11 cellular contexts compared by ENCODE assay signal in the genomic region with DNA sequence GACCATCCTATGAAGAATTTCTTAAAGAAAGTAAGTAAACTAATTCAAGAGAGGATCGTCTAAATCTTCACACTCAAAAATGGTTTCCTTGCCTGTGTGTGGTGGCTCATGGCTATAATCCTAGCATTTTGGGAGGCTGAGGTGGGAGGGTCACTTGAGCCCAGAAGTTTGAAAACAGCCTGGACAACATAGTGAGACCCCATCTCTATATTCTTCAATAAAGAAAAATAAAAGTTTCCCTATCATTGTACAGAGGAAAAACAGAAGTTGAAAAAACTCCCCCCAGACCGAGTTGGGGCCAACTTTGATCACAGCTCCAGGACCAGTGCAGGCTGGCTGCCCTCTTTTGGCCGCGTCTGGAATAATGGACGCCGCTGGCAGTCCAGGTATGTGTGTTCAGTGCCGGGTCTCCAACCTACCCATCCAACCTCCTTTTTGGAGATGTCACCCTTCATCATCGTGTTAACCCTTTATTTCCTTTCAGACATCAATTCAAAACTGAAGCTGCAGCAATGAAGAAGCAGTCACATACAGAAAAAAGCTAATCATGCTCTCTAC. TPM values are rescaled to one million over a fixed set of nuclear protein-coding genes. Genes with fewer than 3 reads are reported as not detected.
DNase-seq lines count a peak whose midpoint lies in the region; ATAC-seq and TF ChIP-seq lines count a peak whose summit lies in the region.
"Had no signal": no experiment of that assay in that cellular context is flagged by ENCODE, and none has a peak within 500 bp of the region (broad histone marks: within the 10 kb centered on the region; RNA-seq: fewer than 3 reads in every experiment).

No MANE protein-coding gene starts in this region.

- H3K9me3 Mint-ChIP-seq in GM23338 (peaks cover 3% of the 10 kb centered on the region; the same call in 1 of the 3 replicates), WTC11 (no peaks in the 10 kb centered on the region)

- H3K79me2 ChIP-seq in GM23338 (replicated peaks; ENCODE audit: insufficient read depth): peaks cover 41% of the 10 kb centered on the region

- no peak for TF ChIP-seq POLR2A in lower leg skin (IDR thresholded peaks at IDR 0.05)
- TF ChIP-seq POLR2A in ovary (IDR thresholded peaks at IDR 0.05): no peak

- ATAC-seq in GM23338: no peak
- no peak for ATAC-seq in WTC11

- peak overlapping the region; percentile 87 for H3K27ac ChIP-seq in GM23338 (ENCODE audit: low read depth)
- no peak overlapping the region for H3K27ac ChIP-seq in ovary
- H3K27ac ChIP-seq: breast epithelium had no signal

- peak overlapping the region; percentile 39; the same call in 2 of the 3 replicates for H3K4me3 Mint-ChIP-seq in GM23338
- no peak overlapping the region for H3K4me3 Mint-ChIP-seq in WTC11

- H4K20me1 ChIP-seq in GM23338 (replicated peaks; ENCODE audit: insufficient read depth): peaks cover 28% of the 10 kb centered on the region

- intact Hi-C loops in lower leg skin (cut with DNase I; ENCODE audit: low total_unique reads): no loop called here
- intact Hi-C loops in ovary (cut with DNase I): no loop called here

- peaks cover 6% of the 10 kb centered on the region for H3K4me1 Mint-ChIP-seq in GM23338
- peaks cover 16% of the 10 kb centered on the region for H3K4me1 Mint-ChIP-seq in WTC11

- peaks cover 19% of the 10 kb centered on the region; the same call in 1 of the 2 replicates for H3K4me1 ChIP-seq in GM23338 (ENCODE audit: insufficient read depth)
- H3K4me1 ChIP-seq in ovary (ENCODE audit: insufficient read depth): peaks cover 9% of the 10 kb centered on the region

- no peaks in the 10 kb centered on the region for H3K27me3 ChIP-seq in GM23338 (ENCODE audit: insufficient read depth)
- H3K27me3 ChIP-seq in ovary: no peaks in the 10 kb centered on the region
- H3K27me3 ChIP-seq: breast epithelium had no signal

- no peak for TF ChIP-seq EP300 in ovary (IDR thresholded peaks at IDR 0.05)

- no peak overlapping the region for H2AFZ ChIP-seq in GM23338

- H3K9me2 ChIP-seq in GM23338 (ENCODE audit: insufficient read depth): no peaks in the 10 kb centered on the region

- peaks cover 6% of the 10 kb centered on the region for H3K27me3 Mint-ChIP-seq in GM23338 (ENCODE audit: insufficient read depth, low read depth, poor library complexity)
- no peaks in the 10 kb centered on the region; the same call in 1 of the 2 replicates for H3K27me3 Mint-ChIP-seq in WTC11 (ENCODE audit: low read depth)

- H3K36me3 Mint-ChIP-seq in GM23338 (ENCODE audit: low read depth): peaks cover 75% of the 10 kb centered on the region
- peaks cover 68% of the 10 kb centered on the region for H3K36me3 Mint-ChIP-seq in WTC11

- H3K4me3 ChIP-seq in AG10803 (ENCODE audit: low read length) (no peak overlapping the region), GM23338 (no peak overlapping the region), lower leg skin (ENCODE audit: low read depth, poor library complexity, severe bottlenecking) (no peak overlapping the region), ovary (no peak overlapping the region)
- H3K4me3 ChIP-seq: breast epithelium had no signal

- CTCF ChIA-PET in WTC11 (lab: Charles Lee): interaction anchor here (0.6 to 1.5 kb wide), 2 partner anchors 17 to 189 kb away, joined by 3 to 5 read pairs; partner anchors contain the start of gene CENATAC

- H3F3A ChIP-seq in GM23338 (replicated peaks; ENCODE audit: low read depth): peaks cover 60% of the 10 kb centered on the region

- no peak for DNase-seq in AG10803 (ENCODE audit: low read depth)
- no peak for DNase-seq in GM23338 (ENCODE audit: low spot score)
- no peak for DNase-seq in WTC11 (ENCODE audit: low spot score)
- peak; percentile 13 for DNase-seq in glomerular visceral epithelial cell (ENCODE audit: extremely low spot score)
- DNase-seq in lower leg skin (ENCODE audit: low spot score in 2 of 2): no peak
- DNase-seq in ovary: no peak
- DNase-seq in activated gamma-delta T cell treated with Interleukin-2 at 50 U/mL for 16 hours: no peak
- no peak for DNase-seq in activated CD4-positive, alpha-beta T cell treated with anti-CD3 and anti-CD28 coated beads, Interleukin-2, amount 50 U/mL, for 1 hour
- DNase-seq: NCI-H510A; stimulated activated CD4-positive, alpha-beta T cell treated with anti-CD3 and anti-CD28 coated beads, Interleukin-2, amount 100 ng/mL, for 24 hours had no signal

- POLR2A ChIA-PET in WTC11 (lab: Charles Lee): no interaction called here

- H3K9me3 ChIP-seq in ovary: no peaks in the 10 kb centered on the region
- H3K9me3 ChIP-seq: breast epithelium had no signal

- H3K4me2 ChIP-seq in GM23338: no peak overlapping the region

- 58 to 67% methylated on average over 8 of the region's 8 CpGs for WGBS in lower leg skin, 2 donors
- WGBS in ovary, 3 donors: 52 to 59% (median 54%) methylated on average over 8 of the region's 8 CpGs

- H3K27ac Mint-ChIP-seq in GM23338: peak overlapping the region; percentile 76
- H3K27ac Mint-ChIP-seq in WTC11: peak overlapping the region; percentile 81

- H3K36me3 ChIP-seq in GM23338 (ENCODE audit: insufficient read depth) (peaks cover 44% of the 10 kb centered on the region), ovary (no peaks in the 10 kb centered on the region)

- TF ChIP-seq CTCF in AG10803 (conservative IDR thresholded peaks at IDR 0.05; ENCODE audit: low read length) (0 out of 2 replicates have a peak, but pooled peaks have one; percentile 9), GM23338 (conservative IDR thresholded peaks at IDR 0.05; ENCODE audit: low read depth in 2 of 2) (peak; percentile 18 to 25; a peak in 1 of 4 replicates), WTC11 (IDR thresholded peaks at IDR 0.05) (no peak), lower leg skin (IDR thresholded peaks at IDR 0.05) (no peak), ovary (IDR thresholded peaks at IDR 0.05) (no peak)

TF ChIP-seq in GM23338, 12 proteins besides CTCF, POLR2A, EP300 and RAD21 (continues in another document):
- peak; percentile 47; the same call in 1 of the 2 replicates for TF ChIP-seq POLR2AphosphoS5 (IDR thresholded peaks at IDR 0.05; ENCODE audit: low read depth)

TF ChIP-seq in WTC11, 78 proteins besides CTCF, POLR2A, EP300 and RAD21 (continues in another document):
- TF ChIP-seq, protein P1, sequence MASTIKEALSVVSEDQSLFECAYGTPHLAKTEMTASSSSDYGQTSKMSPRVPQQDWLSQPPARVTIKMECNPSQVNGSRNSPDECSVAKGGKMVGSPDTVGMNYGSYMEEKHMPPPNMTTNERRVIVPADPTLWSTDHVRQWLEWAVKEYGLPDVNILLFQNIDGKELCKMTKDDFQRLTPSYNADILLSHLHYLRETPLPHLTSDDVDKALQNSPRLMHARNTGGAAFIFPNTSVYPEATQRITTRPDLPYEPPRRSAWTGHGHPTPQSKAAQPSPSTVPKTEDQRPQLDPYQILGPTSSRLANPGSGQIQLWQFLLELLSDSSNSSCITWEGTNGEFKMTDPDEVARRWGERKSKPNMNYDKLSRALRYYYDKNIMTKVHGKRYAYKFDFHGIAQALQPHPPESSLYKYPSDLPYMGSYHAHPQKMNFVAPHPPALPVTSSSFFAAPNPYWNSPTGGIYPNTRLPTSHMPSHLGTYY (CRISPR knock-in tag; IDR thresholded peaks at IDR 0.05): 0 out of 2 replicates have a peak, but pooled peaks have one; percentile 55
- TF ChIP-seq ZNF121 (CRISPR knock-in tag; IDR thresholded peaks at IDR 0.05): peak; percentile 77
- 0 out of 2 replicates have a peak, but pooled peaks have one; percentile 13 for TF ChIP-seq GTF2I (CRISPR knock-in tag; conservative IDR thresholded peaks at IDR 0.05)
- no peak for TF ChIP-seq KAT7 (CRISPR knock-in tag; IDR thresholded peaks at IDR 0.05; ENCODE audit: borderline replicate concordance)
- TF ChIP-seq ELF4 (CRISPR knock-in tag; IDR thresholded peaks at IDR 0.05; ENCODE audit: low read depth): no peak

RNA-seq across cellular contexts. Expression of gene RPS25, which starts 3.0 kb away (rescaled TPM):
- 1,462 and 1,965 TPM in 2 replicates for total RNA-seq in GM23338 (2014; rRNA removed; shearing (Covaris generic))
- polyA plus RNA-seq in GM23338 (2016; fragmentation: Nextera tagmentation; extraction: Ambion mirVana) (3,622 and 3,632 TPM in 2 replicates), ovary (1,000 to 10,000 TPM; 2,845 to 5,915 TPM)
- total RNA-seq in WTC11 (2021) (1,349 to 1,504 TPM (median 1,464 TPM) in 3 replicates), lower leg skin (1,000 to 10,000 TPM; 1,252 to 2,859 (median 1,930) TPM), ovary (1,000 to 10,000 TPM; 1,999 to 7,045 (median 2,410) TPM)

RNA-seq across cellular contexts. Expression of gene TRAPPC4, which starts 3.4 kb away (rescaled TPM):
- 79.9 and 97.2 TPM in 2 replicates for total RNA-seq in GM23338 (2014; rRNA removed; shearing (Covaris generic))
- polyA plus RNA-seq in GM23338 (2016; fragmentation: Nextera tagmentation; extraction: Ambion mirVana) (118 and 142 TPM in 2 replicates), ovary (10 to 100 TPM; 43.8 to 55.1 TPM)
- total RNA-seq in WTC11 (2021) (65.1 to 75.7 TPM (median 65.5 TPM) in 3 replicates), lower leg skin (10 to 100 TPM; 40.3 to 53.4 (median 52.2) TPM), ovary (10 to 100 TPM; 34.0 to 59.1 (median 57.5) TPM)

RNA-seq across cellular contexts. Expression of gene SLC37A4, which starts 15.5 kb away (rescaled TPM):
- 50.2 and 56.4 TPM in 2 replicates for total RNA-seq in GM23338 (2014; rRNA removed; shearing (Covaris generic))
- polyA plus RNA-seq in GM23338 (2016; fragmentation: Nextera tagmentation; extraction: Ambion mirVana) (20.0 and 23.4 TPM in 2 replicates), ovary (10 to 100 TPM; 10.5 to 11.9 TPM)
- total RNA-seq in WTC11 (2021) (48.6 to 57.0 TPM (median 54.5 TPM) in 3 replicates), lower leg skin (10 to 100 TPM; 14.0 to 25.4 (median 19.5) TPM), ovary (10 to 100 TPM; 11.2 to 38.1 (median 14.8) TPM)

RNA-seq across cellular contexts. Expression of gene CENATAC, which starts 17.2 kb away (rescaled TPM):
- 34.3 and 34.5 TPM in 2 replicates for total RNA-seq in GM23338 (2014; rRNA removed; shearing (Covaris generic))
- polyA plus RNA-seq in GM23338 (2016; fragmentation: Nextera tagmentation; extraction: Ambion mirVana) (31.7 and 33.4 TPM in 2 replicates), ovary (10 to 100 TPM; 19.9 to 21.6 TPM)
- total RNA-seq in WTC11 (2021) (39.1 to 42.1 TPM (median 41.7 TPM) in 3 replicates), lower leg skin (10 to 100 TPM; 21.2 to 66.8 (median 39.9) TPM), ovary (10 to 100 TPM; 23.4 to 51.0 (median 27.8) TPM)

RNA-seq across cellular contexts. Expression of gene HYOU1, which starts 41.9 kb away (rescaled TPM):
- 221 and 229 TPM in 2 replicates for total RNA-seq in GM23338 (2014; rRNA removed; shearing (Covaris generic))
- polyA plus RNA-seq in GM23338 (2016; fragmentation: Nextera tagmentation; extraction: Ambion mirVana) (48.2 and 51.6 TPM in 2 replicates), ovary (10 to 100 TPM; 34.6 to 99.3 TPM)
- total RNA-seq in WTC11 (2021) (212 to 276 TPM (median 218 TPM) in 3 replicates), lower leg skin (10 to 100 TPM; 21.8 to 47.0 (median 33.0) TPM), ovary (100 to 1,000 TPM in 2 of 7 donors, 10 to 100 TPM in 5; 26.5 to 156 (median 69.7) TPM)

Comparison
In these comparisons a context has a peak if more than half of its experiments do, and no peak if none do; other contexts are left out.
1. CTCF ChIP-seq: peak in AG10803 (single experiment) and GM23338 (2 of 2); none in WTC11 (single experiment), lower leg skin (0 of 3) and ovary (0 of 3).